ENCODE assay signal across 12 cellular contexts in genomic region chr1:1292442-1292779, GRCh38. TPM values are rescaled to one million over a fixed set of nuclear protein-coding genes. Genes with fewer than 3 reads are reported as not detected.
DNase-seq lines count a peak whose midpoint lies in the region; ATAC-seq and TF ChIP-seq lines count a peak whose summit lies in the region.
"Had no signal": no experiment of that assay in that cellular context is flagged by ENCODE, and none has a peak within 500 bp of the region (broad histone marks: within the 10 kb centered on the region; RNA-seq: fewer than 3 reads in every experiment).

No MANE protein-coding gene starts in this region.

- peak overlapping the region; percentile 82 for H3K27ac Mint-ChIP-seq in glutamatergic neuron (ENCODE audit: unreplicated experiment)
- H3K27ac Mint-ChIP-seq: CD4-positive, CD25-positive, alpha-beta regulatory T cell had no signal

- H3K36me3 ChIP-seq in DND-41 (ENCODE audit: insufficient read depth, low read length), result peaks cover 8% of the 10 kb centered on the region; the same call in 1 of the 2 replicates
- peaks cover 0 to 45% (median 4%) of the 10 kb centered on the region in 6 donors for H3K36me3 ChIP-seq in spleen
- H3K36me3 ChIP-seq: HAP-1 had no signal

- TF ChIP-seq POLR2A in spleen (IDR thresholded peaks at IDR 0.05), result no peak

- H3K79me2 ChIP-seq in DND-41 (ENCODE audit: insufficient read depth, low read length), result no peaks in the 10 kb centered on the region

- H3K27me3 Mint-ChIP-seq in glutamatergic neuron (ENCODE audit: unreplicated experiment), result peaks cover 23% of the 10 kb centered on the region
- H3K27me3 Mint-ChIP-seq: CD4-positive, CD25-positive, alpha-beta regulatory T cell had no signal

- peak; percentile 8; the same call in 1 of the 3 replicates for ATAC-seq in DND-41 (ENCODE audit: insufficient read depth, low read depth)
- no peak for ATAC-seq in HG02588 (IDR thresholded peaks at IDR 0.05; ENCODE audit: unreplicated experiment)

- peaks cover 2% of the 10 kb centered on the region for H3K4me1 Mint-ChIP-seq in glutamatergic neuron (ENCODE audit: low read depth, unreplicated experiment)

- TF ChIP-seq CTCF in DND-41 (IDR thresholded peaks at IDR 0.05; ENCODE audit: borderline replicate concordance, extremely low read depth, low read length, poor library complexity, severe bottlenecking), result no peak
- no peak for TF ChIP-seq CTCF in glutamatergic neuron (IDR thresholded peaks at IDR 0.05; ENCODE audit: partially characterized antibody, unreplicated experiment)
- TF ChIP-seq CTCF in spleen (IDR thresholded peaks at IDR 0.05 in 8 of 11, conservative IDR thresholded peaks at IDR 0.05 in 3 of 11), result no peak

- peaks cover 7% of the 10 kb centered on the region for H3K9me3 Mint-ChIP-seq in glutamatergic neuron (ENCODE audit: unreplicated experiment)
- H3K9me3 Mint-ChIP-seq: CD4-positive, CD25-positive, alpha-beta regulatory T cell had no signal

- H3K9ac ChIP-seq in DND-41 (ENCODE audit: low read depth, low read length), result no peak overlapping the region
- H3K9ac ChIP-seq: BLaER1 treated with 17β-estradiol and CSF1 and Interleukin-3, amounts not matched to agents 10 nM and 100 nM had no signal

- peaks cover 8% of the 10 kb centered on the region for H4K20me1 ChIP-seq in DND-41 (ENCODE audit: insufficient read depth, low read length)

- DNase-seq in AG08396 (ENCODE audit: low spot score), result peak; percentile 27
- DNase-seq in DND-41, result no peak
- peak; percentile 15 for DNase-seq in glutamatergic neuron
- peak; percentile 66 for DNase-seq in spleen
- DNase-seq in EL, result no peak
- DNase-seq in RPMI8226, result no peak

- no peak overlapping the region for H3K4me2 ChIP-seq in DND-41 (ENCODE audit: insufficient read depth, low read length)
- H3K4me2 ChIP-seq: A549 had no signal

- H2AFZ ChIP-seq in DND-41 (ENCODE audit: low read depth, low read length), result no peak overlapping the region

- H3K4me3 ChIP-seq in DND-41 (ENCODE audit: low read depth in 1 of 2, low read length in 2 of 2) (no peak overlapping the region), spleen (no peak overlapping the region)
- H3K4me3 ChIP-seq: A549; BLaER1 treated with 17β-estradiol and CSF1 and Interleukin-3, amounts not matched to agents 10 nM and 100 nM; GM12878; HAP-1 had no signal

- no peaks in the 10 kb centered on the region for H3K36me3 Mint-ChIP-seq in glutamatergic neuron (ENCODE audit: unreplicated experiment)
- H3K36me3 Mint-ChIP-seq: CD4-positive, CD25-positive, alpha-beta regulatory T cell had no signal

- H3K9me3 ChIP-seq in DND-41 (ENCODE audit: insufficient read depth, low read length, severe bottlenecking) (no peaks in the 10 kb centered on the region), spleen (no peaks in the 10 kb centered on the region)
- H3K9me3 ChIP-seq: A549; BLaER1 treated with 17β-estradiol and CSF1 and Interleukin-3, amounts not matched to agents 10 nM and 100 nM; HAP-1 had no signal

- H3K4me1 ChIP-seq in DND-41 (ENCODE audit: insufficient read depth, low read length) (no peaks in the 10 kb centered on the region), spleen (peaks cover 0 to 21% (median 10%) of the 10 kb centered on the region in 6 donors)
- H3K4me1 ChIP-seq: A549, HAP-1 had no signal

- no peak overlapping the region for H3K4me3 Mint-ChIP-seq in glutamatergic neuron (ENCODE audit: unreplicated experiment)

- 83 to 93% (median 91%) methylated on average over 8 to 9 of the region's 9 CpGs for WGBS in spleen, 5 donors

- H3K27me3 ChIP-seq in DND-41 (ENCODE audit: insufficient read depth, low read length, poor library complexity) (no peaks in the 10 kb centered on the region), spleen (replicated peaks in 1 of 7) (peaks cover 0 to 6% (median 0%) of the 10 kb centered on the region in 7 donors)
- H3K27me3 ChIP-seq: BLaER1 treated with 17β-estradiol and CSF1 and Interleukin-3, amounts not matched to agents 10 nM and 100 nM had no signal

- H3K27ac ChIP-seq in DND-41 (ENCODE audit: low read length), result no peak overlapping the region
- H3K27ac ChIP-seq in spleen, result no peak overlapping the region
- H3K27ac ChIP-seq: A549; BLaER1 treated with 17β-estradiol and CSF1 and Interleukin-3, amounts not matched to agents 10 nM and 100 nM had no signal

- intact Hi-C loops in spleen (cut with DNase I; ENCODE audit: low total_unique reads), result loop anchor here (2.0 kb wide), 1 partner anchor 170 kb away; no protein-coding TSS in a partner anchor

RNA-seq across cellular contexts. Expression of gene SCNN1D, which starts 12.2 kb away (rescaled TPM):
- total RNA-seq in glutamatergic neuron (ENCODE audit: unreplicated experiment) (8.4 TPM), spleen (10 to 100 TPM in 1 of 7 donors, 1 to 10 TPM in 6; 2.5 to 10.5 (median 3.4) TPM)
- 10 to 100 TPM in 2 of 3 donors, 1 to 10 TPM in 1; 3.7 to 16.9 (median 11.9) TPM for polyA plus RNA-seq in spleen
- polyA plus RNA-seq: CD4-positive, CD25-positive, alpha-beta regulatory T cell had no signal

RNA-seq across cellular contexts. Expression of gene ACAP3, which starts 15.3 kb away (rescaled TPM):
- 1,099 TPM for total RNA-seq in glutamatergic neuron (ENCODE audit: unreplicated experiment)
- 10 to 100 TPM; 33.0 to 62.3 (median 41.7) TPM for total RNA-seq in spleen
- polyA plus RNA-seq in spleen, result 10 to 100 TPM; 12.6 to 89.7 (median 32.6) TPM

RNA-seq across cellular contexts. Expression of gene PUSL1, which starts 16.0 kb away (rescaled TPM):
- total RNA-seq in glutamatergic neuron (ENCODE audit: unreplicated experiment), result 45.5 TPM
- total RNA-seq in spleen, result 10 to 100 TPM; 11.4 to 22.9 (median 13.9) TPM
- 10 to 100 TPM in 2 of 3 donors, 1 to 10 TPM in 1; 9.8 to 17.8 (median 10.5) TPM for polyA plus RNA-seq in spleen

RNA-seq across cellular contexts. Expression of gene UBE2J2, which starts 18.8 kb away (rescaled TPM):
- total RNA-seq in glutamatergic neuron (ENCODE audit: unreplicated experiment) (88.1 TPM), spleen (10 to 100 TPM; 39.1 to 69.7 (median 56.5) TPM)
- polyA plus RNA-seq in spleen, result 10 to 100 TPM; 39.2 to 66.9 (median 54.0) TPM

RNA-seq across cellular contexts. Expression of gene INTS11, which starts 32.0 kb away (rescaled TPM):
- 147 TPM for total RNA-seq in glutamatergic neuron (ENCODE audit: unreplicated experiment)
- 100 to 1,000 TPM in 4 of 7 donors, 10 to 100 TPM in 3; 89.2 to 114 (median 100) TPM for total RNA-seq in spleen
- polyA plus RNA-seq in spleen, result 100 to 1,000 TPM; 106 to 203 (median 202) TPM

Comparison
In these comparisons a context has a peak if more than half of its experiments do, and no peak if none do; other contexts are left out.
1. DNase-seq: peak in AG08396 (single experiment), glutamatergic neuron (single experiment) and spleen (single experiment); none in DND-41 (single experiment), EL (single experiment) and RPMI8226 (single experiment).
2. RNA of gene ACAP3, which starts 15.3 kb away (total RNA-seq): 1,099 TPM in glutamatergic neuron (single experiment); 33.0 to 62.3 TPM in spleen; every median in the first group is over 10 times any median in the second.